Comparison of ENCODE assay signal across 23 cellular contexts in the genomic region with DNA sequence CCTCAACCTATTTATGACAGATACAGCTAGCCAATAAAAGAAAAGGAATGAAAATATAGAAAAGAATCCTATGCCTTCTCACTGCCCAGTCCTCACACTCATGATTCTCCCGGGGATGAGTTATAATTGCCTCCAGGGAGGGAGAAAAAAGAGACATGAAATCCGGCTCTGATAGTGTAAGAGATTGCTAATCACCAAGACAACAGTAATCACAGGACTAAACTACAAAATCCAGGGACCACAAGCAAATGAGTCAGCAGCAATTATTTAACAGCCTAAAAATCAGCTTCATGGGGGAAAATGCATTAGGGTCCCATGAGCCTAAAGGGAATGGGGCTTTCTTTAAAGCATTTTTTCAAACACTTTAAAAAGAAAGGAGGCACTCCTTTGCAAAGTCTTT.
DNase-seq lines count a peak whose midpoint lies in the region; ATAC-seq, FAIRE-seq and TF ChIP-seq lines count a peak whose summit lies in the region.
"Had no signal": no experiment of that assay in that cellular context is flagged by ENCODE, and none has a peak within 500 bp of the region (broad histone marks: within the 10 kb centered on the region; RNA-seq: fewer than 3 reads in every experiment).

No MANE protein-coding gene starts in this region.

- H3K4me3 ChIP-seq in HepG2 (replicated peaks in 1 of 3; ENCODE audit: insufficient read depth in 1 of 3, low read depth in 2 of 3, low read length in 3 of 3): no peak overlapping the region
- H3K4me3 ChIP-seq: HAP-1, skin epidermis had no signal

- no peaks in the 10 kb centered on the region for H3K36me3 ChIP-seq in HepG2 (replicated peaks in 1 of 2; ENCODE audit: control insufficient read depth in 1 of 2, insufficient read depth in 2 of 2, low read length in 2 of 2)
- H3K36me3 ChIP-seq: HAP-1 had no signal

- no peak for TF ChIP-seq CTCF in HFFc6 (IDR thresholded peaks at IDR 0.05)
- TF ChIP-seq CTCF in HepG2 (CRISPR knock-in tag; IDR thresholded peaks at IDR 0.05): no peak

- no peak overlapping the region for H3K4me2 ChIP-seq in HepG2 (ENCODE audit: low read depth, low read length)
- H3K4me2 ChIP-seq: KMS-11 had no signal

- H3K9ac ChIP-seq in HepG2 (ENCODE audit: insufficient read depth, low read depth, low read length): no peak overlapping the region
- H3K9ac ChIP-seq: KMS-11 had no signal

- H3K27me3 Mint-ChIP-seq in HFFc6 (ENCODE audit: insufficient read depth): no peaks in the 10 kb centered on the region; the same call in 1 of the 2 replicates
- H3K27me3 Mint-ChIP-seq: brain had no signal

- no peaks in the 10 kb centered on the region for H3K9me3 ChIP-seq in HepG2 (ENCODE audit: low read length)
- H3K9me3 ChIP-seq: HAP-1 had no signal

- no peaks in the 10 kb centered on the region for H3K27me3 ChIP-seq in HepG2 (ENCODE audit: control insufficient read depth in 1 of 2, insufficient read depth in 2 of 2, low read length in 2 of 2)

- DNase-seq in COLO829 (ENCODE audit: low spot score) (peak; percentile 53), HFFc6 (peak; percentile 45), astrocyte of the hippocampus (ENCODE audit: low read depth, low spot score) (peak; percentile 27), iris pigment epithelial cell (ENCODE audit: low read depth) (peak; percentile 31), HepG2 (ENCODE audit: low spot score) (no peak), inferior parietal cortex (ENCODE audit: extremely low spot score) (no peak)
- DNase-seq: activated CD4-positive, CD25-positive, alpha-beta regulatory T cell treated with anti-CD3 and anti-CD28 coated beads, Interleukin-2, amount 50 U/mL, for 72 hours; activated gamma-delta T cell treated with Interleukin-2 at 50 U/mL for 16 hours; effector CD8-positive, alpha-beta T cell; NCI-H146; NCI-H510A; occipital lobe; stimulated activated naive CD4-positive, alpha-beta T cell had no signal

- H3K27ac ChIP-seq in HepG2 (ENCODE audit: extremely low read length, insufficient read depth, low read length): no peak overlapping the region
- H3K27ac ChIP-seq: KMS-11, skin epidermis had no signal

- TF ChIP-seq RAD21 in HepG2 (CRISPR knock-in tag; IDR thresholded peaks at IDR 0.05): no peak

- POLR2A ChIA-PET in HepG2 (lab: Yijun Ruan, JAX): no interaction called here

- no peaks in the 10 kb centered on the region for H3K4me1 ChIP-seq in HepG2 (ENCODE audit: insufficient read depth, low read length)
- H3K4me1 ChIP-seq: HAP-1 had no signal

- TF ChIP-seq EP300 in HepG2 (IDR thresholded peaks at IDR 0.05; ENCODE audit: low read depth in 2 of 2, low read length in 2 of 2) (no peak), HepG2 (CRISPR knock-in tag; IDR thresholded peaks at IDR 0.05; ENCODE audit: borderline replicate concordance) (no peak)

- no peak for ATAC-seq in HepG2
- no peak for ATAC-seq in GM19467 (IDR thresholded peaks at IDR 0.05; ENCODE audit: unreplicated experiment)
- ATAC-seq in GM19395 (IDR thresholded peaks at IDR 0.05; ENCODE audit: unreplicated experiment): no peak

- H3K4me3 Mint-ChIP-seq in HFFc6: no peak overlapping the region
- H3K4me3 Mint-ChIP-seq: T-helper 1 cell treated with Interleukin-12 subunit alpha and Interleukin-12 subunit beta and Interleukin-4 antibody, amounts not matched to agents 30 μg/mL and 1 μg/mL, for 36 hours had no signal

- no peaks in the 10 kb centered on the region for H3K36me3 Mint-ChIP-seq in HFFc6 (ENCODE audit: low read depth)
- H3K36me3 Mint-ChIP-seq: brain had no signal

- no peak for TF ChIP-seq POLR2A in HepG2 (IDR thresholded peaks at IDR 0.05; ENCODE audit: insufficient read depth in 1 of 2, low read depth in 2 of 2, low read length in 2 of 2)

- H3K9me3 Mint-ChIP-seq in HFFc6: no peaks in the 10 kb centered on the region
- H3K9me3 Mint-ChIP-seq: T-helper 1 cell treated with Interleukin-12 subunit alpha and Interleukin-12 subunit beta and Interleukin-4 antibody, amounts not matched to agents 30 μg/mL and 1 μg/mL, for 36 hours had no signal

- no peak for FAIRE-seq in HepG2 (lab: Jason Lieb, UNC)
- FAIRE-seq: keratinocyte, RCC 7860, urothelium cell line had no signal

- in situ Hi-C loops in HepG2 (cut with HindIII; ENCODE audit: extremely low pct_ligation_motif_present, low pct_unique_long_range_greater_than_20kb): no loop called here

- H3K27ac Mint-ChIP-seq in HFFc6: no peak overlapping the region
- H3K27ac Mint-ChIP-seq: T-helper 1 cell treated with Interleukin-12 subunit alpha and Interleukin-12 subunit beta and Interleukin-4 antibody, amounts not matched to agents 30 μg/mL and 1 μg/mL, for 36 hours had no signal

- H3K79me2 ChIP-seq in HepG2 (ENCODE audit: insufficient read depth, low read length): no peaks in the 10 kb centered on the region

- no peak overlapping the region for H2AFZ ChIP-seq in HepG2 (ENCODE audit: low read length)

- no peaks in the 10 kb centered on the region for H4K20me1 ChIP-seq in HepG2 (ENCODE audit: insufficient read depth, low read length)

- BruUV-seq in HepG2 (replicated peaks; lab: Mats Ljungman, UMichigan): no TSS peak

- WGBS in HepG2 (ENCODE audit: low lambda C conversion rate): 7% methylated on average over 2 of the region's 2 CpGs

- H3K4me1 Mint-ChIP-seq in HFFc6 (ENCODE audit: low read depth): no peaks in the 10 kb centered on the region
- H3K4me1 Mint-ChIP-seq: brain had no signal

- CTCF ChIA-PET in HepG2 (lab: Yijun Ruan, JAX; ENCODE audit: low intra/inter-chr PET ratio, low total read pairs): no interaction called here

- intact Hi-C loops in HepG2 (cut with micrococcal nuclease; ENCODE audit: unreplicated experiment): no loop called here

TF ChIP-seq in HepG2, 621 proteins besides CTCF, POLR2A, EP300 and RAD21:
- TF ChIP-seq KLF13 (CRISPR knock-in tag; IDR thresholded peaks at IDR 0.05): no peak

Comparison
In these comparisons a context has a peak if more than half of its experiments do, and no peak if none do; other contexts are left out.
1. DNase-seq: peak in COLO829 (single experiment), HFFc6 (single experiment), astrocyte of the hippocampus (single experiment) and iris pigment epithelial cell (single experiment); none in HepG2 (single experiment) and inferior parietal cortex (single experiment).